Comparison of ENCODE assay signal across 8 cellular contexts in the genomic region with DNA sequence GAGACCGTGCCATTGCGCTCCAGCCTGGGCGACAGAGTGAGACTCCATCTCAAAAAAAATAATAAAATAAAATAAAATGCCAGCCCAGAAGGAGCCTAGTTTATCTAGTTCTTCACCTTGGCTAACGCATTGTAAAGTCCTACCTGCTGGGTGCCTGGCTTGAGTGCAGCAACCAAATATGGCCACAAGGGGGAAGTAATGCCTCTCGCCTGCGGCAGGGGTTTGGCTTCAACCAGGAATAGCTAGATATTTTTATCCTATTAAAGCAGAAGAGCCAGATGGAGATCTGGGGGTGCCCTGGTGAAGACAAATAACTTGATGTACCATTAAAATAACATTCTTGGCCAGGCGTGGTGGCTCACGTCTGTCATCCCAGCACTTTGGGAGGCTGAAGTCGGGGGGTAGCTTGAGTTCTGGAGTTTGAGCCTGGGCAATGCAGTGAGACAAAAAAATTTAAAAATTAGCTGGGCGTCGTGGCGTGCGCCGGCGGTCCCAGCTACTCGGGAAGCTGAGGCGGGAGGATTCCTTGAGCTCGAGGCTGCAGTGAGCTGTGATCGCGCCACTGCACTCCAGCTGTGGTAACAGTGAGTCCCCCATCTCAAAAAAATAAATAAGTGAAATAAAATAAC. TPM values are rescaled to one million over a fixed set of nuclear protein-coding genes. Genes with fewer than 3 reads are reported as not detected.
DNase-seq lines count a peak whose midpoint lies in the region; ATAC-seq and TF ChIP-seq lines count a peak whose summit lies in the region.

No MANE protein-coding gene starts in this region.

- no peak overlapping the region for H3K4me3 ChIP-seq in GM12875 (ENCODE audit: low read depth, low read length)
- peak overlapping the region in 1 of 2 donors; percentile 38 for H3K4me3 ChIP-seq in ascending aorta
- no peak overlapping the region for H3K4me3 ChIP-seq in right cardiac atrium (ENCODE audit: low read length)
- H3K4me3 ChIP-seq in sigmoid colon: peak overlapping the region in 3 of 4 donors; percentile 7 to 18 (median 12)

- no peak for TF ChIP-seq POLR2A in sigmoid colon (IDR thresholded peaks at IDR 0.05)

- no peaks in the 10 kb centered on the region for H3K9me3 ChIP-seq in ascending aorta
- no peaks in the 10 kb centered on the region for H3K9me3 ChIP-seq in right cardiac atrium (ENCODE audit: control insufficient read depth, low read length)
- H3K9me3 ChIP-seq in sigmoid colon: no peaks in the 10 kb centered on the region

- intact Hi-C loops in ascending aorta (cut with DNase I) (loop anchor here (1.0 kb wide), 1 partner anchor 35 kb away; no protein-coding TSS in a partner anchor), right cardiac atrium (cut with DNase I) (loop anchor here in 3 of 4 donors (2.0 to 5.0 kb wide), 2 partner anchors 35 to 36 kb away; no protein-coding TSS in a partner anchor), sigmoid colon (cut with DNase I) (loop anchor here (1.0 kb wide), 1 partner anchor 35 kb away; no protein-coding TSS in a partner anchor)

- TF ChIP-seq CTCF in GM12875 (IDR thresholded peaks at IDR 0.05; ENCODE audit: borderline replicate concordance, insufficient read depth, low read depth, low read length) (peak; percentile 85), ascending aorta (IDR thresholded peaks at IDR 0.05) (peak; percentile 67 to 95 (median 88)), sigmoid colon (IDR thresholded peaks at IDR 0.05) (peak; percentile 63 to 91 (median 89))

- no peak for TF ChIP-seq EP300 in sigmoid colon (IDR thresholded peaks at IDR 0.05)

- WGBS in right cardiac atrium: 20% methylated on average over 20 of the region's 20 CpGs
- WGBS in sigmoid colon, 2 donors: 28 to 34% methylated on average over 20 of the region's 20 CpGs

- H3K4me1 ChIP-seq in ascending aorta (no peaks in the 10 kb centered on the region), right cardiac atrium (ENCODE audit: control insufficient read depth, insufficient read depth, low read length) (no peaks in the 10 kb centered on the region), sigmoid colon (peaks cover 0 to 8% (median 4%) of the 10 kb centered on the region in 4 donors)

- DNase-seq in NCI-H2029 treated with DMSO at 0.1 percent for 48 hours (lab: John Stamatoyannopoulos, UW) (peak; percentile 56), T-helper 9 cell (peak; percentile 50), ascending aorta (ENCODE audit: low spot score in 2 of 2) (peak in 1 of 2 donors; percentile 85), right cardiac atrium (peak; percentile 53 to 79 (median 79)), sigmoid colon (peak; percentile 86)

- H3K36me3 ChIP-seq in ascending aorta (no peaks in the 10 kb centered on the region), sigmoid colon (no peaks in the 10 kb centered on the region)

- ATAC-seq in right cardiac atrium (peak; percentile 77 to 85), HG02870 (IDR thresholded peaks at IDR 0.05; ENCODE audit: unreplicated experiment) (no peak), HG03139 (IDR thresholded peaks at IDR 0.05; ENCODE audit: unreplicated experiment) (no peak)

- H3K27me3 ChIP-seq in ascending aorta (no peaks in the 10 kb centered on the region), right cardiac atrium (ENCODE audit: control insufficient read depth, insufficient read depth) (no peaks in the 10 kb centered on the region), sigmoid colon (peaks cover 0 to 10% (median 0%) of the 10 kb centered on the region in 3 donors)

- H3K27ac ChIP-seq in ascending aorta: no peak overlapping the region
- H3K27ac ChIP-seq in right cardiac atrium (ENCODE audit: low read length): no peak overlapping the region
- H3K27ac ChIP-seq in sigmoid colon: no peak overlapping the region

RNA-seq across cellular contexts. Expression of gene PLEKHB1, which starts 20.6 kb away (rescaled TPM):
- total RNA-seq in ascending aorta (3.5 TPM), right cardiac atrium (10 to 100 TPM; 11.7 to 31.5 (median 19.9) TPM), sigmoid colon (10 to 100 TPM; 30.3 to 90.3 (median 45.2) TPM)
- polyA plus RNA-seq in right cardiac atrium (15.6 TPM), sigmoid colon (10 to 100 TPM; 15.2 to 21.6 (median 17.8) TPM)

RNA-seq across cellular contexts. Expression of gene FAM168A, which starts 27.9 kb away (rescaled TPM):
- total RNA-seq in ascending aorta (44.1 TPM), right cardiac atrium (10 to 100 TPM; 35.8 to 46.2 (median 41.2) TPM), sigmoid colon (10 to 100 TPM; 20.7 to 37.7 (median 26.3) TPM)
- polyA plus RNA-seq in right cardiac atrium (14.2 TPM), sigmoid colon (10 to 100 TPM in 1 of 3 donors, 1 to 10 TPM in 2; 3.6 to 12.4 (median 4.4) TPM)

Comparison
In these comparisons a context has a peak if more than half of its experiments do, and no peak if none do; other contexts are left out.
1. H3K4me3 ChIP-seq: peak in sigmoid colon (3 of 4); none in GM12875 (single experiment) and right cardiac atrium (single experiment).
2. ATAC-seq: peak in right cardiac atrium (2 of 2); none in HG02870 (single experiment) and HG03139 (single experiment).
3. Peak in every context shown above with its lines, with median percentiles within 50 percentile points of each other: CTCF ChIP-seq.